Comparison of ENCODE assay signal across 16 cellular contexts in the genomic region with DNA sequence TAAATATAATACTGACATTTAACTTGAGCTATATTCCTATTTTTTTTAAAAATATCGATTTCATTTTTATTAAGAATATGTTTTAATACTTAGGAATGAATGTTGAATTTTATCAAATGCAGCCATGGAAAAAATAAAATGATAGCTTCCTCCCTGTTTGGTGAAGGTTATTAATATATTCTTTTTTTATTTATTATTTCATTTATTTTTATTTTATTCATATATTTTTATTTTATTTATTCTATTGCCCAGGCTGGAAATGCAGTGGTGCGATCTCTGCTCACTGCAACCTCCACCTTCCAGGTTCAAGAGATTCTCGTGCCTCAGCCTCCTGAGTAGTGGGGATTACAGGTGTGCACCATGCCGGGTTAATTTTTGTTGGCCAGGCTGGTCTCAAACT.
"Had no signal": no experiment of that assay in that cellular context is flagged by ENCODE, and none has a peak within 500 bp of the region (broad histone marks: within the 10 kb centered on the region; RNA-seq: fewer than 3 reads in every experiment).

No MANE protein-coding gene starts in this region.

- H3K9me3 ChIP-seq: sigmoid colon had no signal

- H3K36me3 Mint-ChIP-seq: activated naive CD8-positive, alpha-beta T cell; memory B cell had no signal

- H3K36me3 ChIP-seq: sigmoid colon had no signal

- H3K9me3 Mint-ChIP-seq: endodermal cell, memory B cell, nephron had no signal

- H3K4me3 ChIP-seq: sigmoid colon had no signal

- ATAC-seq: activated CD4-positive, CD25-positive, alpha-beta regulatory T cell treated with anti-CD3 and anti-CD28 coated beads, Interleukin-2, amount 50 U/mL, for 24 hours; esophagus mucosa; left lobe of liver had no signal

- H3K4me3 Mint-ChIP-seq: activated naive CD8-positive, alpha-beta T cell; endodermal cell; memory B cell; nephron had no signal

- H3K27ac Mint-ChIP-seq: activated naive CD8-positive, alpha-beta T cell; memory B cell had no signal

- H3K27me3 ChIP-seq: sigmoid colon had no signal

- H3K4me1 Mint-ChIP-seq: memory B cell had no signal

- DNase-seq: activated CD4-positive, alpha-beta T cell treated with anti-CD3 and anti-CD28 coated beads, Interleukin-2, amount 50 U/mL, for 4 hours; activated gamma-delta T cell; activated T-cell treated with anti-CD3 and anti-CD28 coated beads, Interleukin-2, amount 50 U/mL, for 48 hours; endodermal cell; sigmoid colon; stimulated activated CD4-positive, alpha-beta T cell treated with anti-CD3 and anti-CD28 coated beads, Interleukin-12 subunit alpha, Interleukin-12 subunit beta, amount 100 ng/mL, for 4 hours; stimulated activated naive CD4-positive, alpha-beta T cell; substantia nigra; trophoblast cell had no signal

- FAIRE-seq: bronchial epithelial cell had no signal

- H3K27me3 Mint-ChIP-seq: memory B cell had no signal
